10 cellular contexts compared by ENCODE assay signal in genomic region chr3:134236505-134236904, GRCh38. TPM values are rescaled to one million over a fixed set of nuclear protein-coding genes. Genes with fewer than 3 reads are reported as not detected.
DNase-seq lines count a peak whose midpoint lies in the region; ATAC-seq and TF ChIP-seq lines count a peak whose summit lies in the region.
"Had no signal": no experiment of that assay in that cellular context is flagged by ENCODE, and none has a peak within 500 bp of the region (broad histone marks: within the 10 kb centered on the region; RNA-seq: fewer than 3 reads in every experiment).

No MANE protein-coding gene starts in this region.

- no peak overlapping the region for H2AFZ ChIP-seq in osteoblast (ENCODE audit: low read length)

- H4K20me1 ChIP-seq in osteoblast (ENCODE audit: insufficient read depth, low read length) = peaks cover 76% of the 10 kb centered on the region

- no peak overlapping the region for H3K4me3 ChIP-seq in osteoblast (ENCODE audit: insufficient read depth, low read length)

- no peak overlapping the region for H3K27ac ChIP-seq in osteoblast (ENCODE audit: low read depth, low read length)

- H3K27ac Mint-ChIP-seq in activated naive CD8-positive, alpha-beta T cell treated with anti-CD3 and anti-CD28 coated beads for 36 hours = peak overlapping the region; percentile 55

- no peaks in the 10 kb centered on the region for H3K36me3 ChIP-seq in osteoblast (ENCODE audit: insufficient read depth, low read length)

- peaks cover 71% of the 10 kb centered on the region for H3K4me1 Mint-ChIP-seq in activated naive CD8-positive, alpha-beta T cell treated with anti-CD3 and anti-CD28 coated beads for 36 hours

- no peak for TF ChIP-seq CTCF in osteoblast (IDR thresholded peaks at IDR 0.05; ENCODE audit: extremely low read depth, low read depth, low read length)

- H3K4me1 ChIP-seq in osteoblast (ENCODE audit: insufficient read depth, low read length) = peaks cover 13% of the 10 kb centered on the region

- H3K4me2 ChIP-seq in osteoblast (ENCODE audit: insufficient read depth, low read length) = peak overlapping the region; percentile 46

- no peaks in the 10 kb centered on the region for H3K27me3 ChIP-seq in osteoblast (ENCODE audit: insufficient read depth, low read length)

- DNase-seq in activated naive CD8-positive, alpha-beta T cell treated with anti-CD3 and anti-CD28 coated beads for 36 hours = no peak
- DNase-seq in osteoblast (ENCODE audit: insufficient read length, low spot score, missing footprints) (no peak), NCI-H1092 (lab: John Stamatoyannopoulos, UW) (no peak), HuH-7 (ENCODE audit: low spot score) (no peak), foreskin melanocyte (no peak), NCI-H2196 (lab: John Stamatoyannopoulos, UW; ENCODE audit: unreplicated experiment) (no peak)
- DNase-seq: NCI-H524 treated with DMSO at 0.1 percent for 48 hours had no signal

- H3K4me3 Mint-ChIP-seq in activated naive CD8-positive, alpha-beta T cell treated with anti-CD3 and anti-CD28 coated beads for 36 hours = peak overlapping the region; percentile 27

- H3K36me3 Mint-ChIP-seq in activated naive CD8-positive, alpha-beta T cell treated with anti-CD3 and anti-CD28 coated beads for 36 hours = peaks cover 13% of the 10 kb centered on the region

- ATAC-seq in GM18519 (IDR thresholded peaks at IDR 0.05; ENCODE audit: low FRiP score, unreplicated experiment) (peak; percentile 53), HG02610 (IDR thresholded peaks at IDR 0.05; ENCODE audit: unreplicated experiment) (peak; percentile 35)
- ATAC-seq: activated CD4-positive, CD25-positive, alpha-beta regulatory T cell treated with anti-CD3 and anti-CD28 coated beads, Interleukin-2, amount 50 U/mL, for 24 hours had no signal

- no peaks in the 10 kb centered on the region for H3K9me3 ChIP-seq in osteoblast (ENCODE audit: low read depth, low read length)

- H3K27me3 Mint-ChIP-seq in activated naive CD8-positive, alpha-beta T cell treated with anti-CD3 and anti-CD28 coated beads for 36 hours = no peaks in the 10 kb centered on the region

- H3K9me3 Mint-ChIP-seq in activated naive CD8-positive, alpha-beta T cell treated with anti-CD3 and anti-CD28 coated beads for 36 hours = no peaks in the 10 kb centered on the region

- H3K79me2 ChIP-seq in osteoblast (ENCODE audit: insufficient read depth, low read length) = peaks cover 96% of the 10 kb centered on the region

RNA-seq across cellular contexts. Expression of gene RYK, which starts 14.2 kb away (rescaled TPM):
- total RNA-seq in activated naive CD8-positive, alpha-beta T cell treated with anti-CD3 and anti-CD28 coated beads for 36 hours = 10 to 100 TPM; 18.7 to 21.0 TPM
- 108 and 117 TPM in 2 replicates for total RNA-seq in osteoblast
